In genomic region chr9:92440751-92441046, GRCh38 we compare ENCODE assay signal across 24 cellular contexts. TPM values are rescaled to one million over a fixed set of nuclear protein-coding genes. Genes with fewer than 3 reads are reported as not detected.
DNase-seq lines count a peak whose midpoint lies in the region; ATAC-seq, FAIRE-seq and TF ChIP-seq lines count a peak whose summit lies in the region.
"Had no signal": no experiment of that assay in that cellular context is flagged by ENCODE, and none has a peak within 500 bp of the region (broad histone marks: within the 10 kb centered on the region; RNA-seq: fewer than 3 reads in every experiment).

No MANE protein-coding gene starts in this region.

- no peak for TF ChIP-seq CTCF in GM23338 (conservative IDR thresholded peaks at IDR 0.05; ENCODE audit: low read depth in 2 of 2)

- no peaks in the 10 kb centered on the region for H3K9me3 Mint-ChIP-seq in activated CD8-positive, alpha-beta memory T cell treated with anti-CD3 and anti-CD28 coated beads, Interleukin-2, amount 10 ng/mL, durations not matched to agents 7 days and 5 days (ENCODE audit: low read depth)
- no peaks in the 10 kb centered on the region for H3K9me3 Mint-ChIP-seq in T-helper 1 cell treated with Interleukin-12 subunit alpha and Interleukin-12 subunit beta and Interleukin-4 antibody, amounts not matched to agents 30 μg/mL and 1 μg/mL, for 36 hours
- no peaks in the 10 kb centered on the region for H3K9me3 Mint-ChIP-seq in stimulated activated naive CD8-positive, alpha-beta T cell treated with anti-CD3 and anti-CD28 coated beads, Interleukin-15, Interleukin-2, amounts not matched to agents 100 ng/mL and 50 ng/mL, for 24 hours
- H3K9me3 Mint-ChIP-seq in GM23338 = no peaks in the 10 kb centered on the region
- H3K9me3 Mint-ChIP-seq: activated B cell treated with CpG ODN at 0.5 μM for 24 hours had no signal

- H2AFZ ChIP-seq in GM23338 = no peak overlapping the region

- CTCF ChIA-PET in activated CD8-positive, alpha-beta memory T cell treated with anti-CD3 and anti-CD28 coated beads, Interleukin-2, amount 10 ng/mL, durations not matched to agents 7 days and 5 days (lab: Charles Lee) = interaction anchor here (1.3 kb wide), 1 partner anchor 300 kb away, joined by 5 read pairs; no protein-coding TSS in a partner anchor

- H4K20me1 ChIP-seq in GM23338 (replicated peaks; ENCODE audit: insufficient read depth) = no peaks in the 10 kb centered on the region; the same call in 1 of the 2 replicates

- peak overlapping the region; percentile 52 for H3K4me3 Mint-ChIP-seq in activated CD8-positive, alpha-beta memory T cell treated with anti-CD3 and anti-CD28 coated beads, Interleukin-2, amount 10 ng/mL, durations not matched to agents 7 days and 5 days
- H3K4me3 Mint-ChIP-seq in T-helper 1 cell treated with Interleukin-12 subunit alpha and Interleukin-12 subunit beta and Interleukin-4 antibody, amounts not matched to agents 30 μg/mL and 1 μg/mL, for 36 hours = peak overlapping the region; percentile 4
- peak overlapping the region; percentile 37 for H3K4me3 Mint-ChIP-seq in stimulated activated naive CD8-positive, alpha-beta T cell treated with anti-CD3 and anti-CD28 coated beads, Interleukin-15, Interleukin-2, amounts not matched to agents 100 ng/mL and 50 ng/mL, for 24 hours
- no peak overlapping the region for H3K4me3 Mint-ChIP-seq in GM23338
- H3K4me3 Mint-ChIP-seq: activated B cell treated with CpG ODN at 0.5 μM for 24 hours; activated naive CD8-positive, alpha-beta T cell had no signal

- H3K36me3 ChIP-seq in GM23338 (ENCODE audit: insufficient read depth) = no peaks in the 10 kb centered on the region

- H3K4me3 ChIP-seq in GM23338 = no peak overlapping the region
- H3K4me3 ChIP-seq: mucosa of descending colon had no signal

- no peaks in the 10 kb centered on the region for H3K27me3 ChIP-seq in GM23338 (ENCODE audit: insufficient read depth)

- H3K9me2 ChIP-seq in GM23338 (ENCODE audit: insufficient read depth) = no peaks in the 10 kb centered on the region; the same call in 1 of the 2 replicates

- peak; percentile 77 for ATAC-seq in activated CD8-positive, alpha-beta memory T cell treated with anti-CD3 and anti-CD28 coated beads, Interleukin-2, amount 10 ng/mL, durations not matched to agents 7 days and 5 days
- ATAC-seq in GM19438 (IDR thresholded peaks at IDR 0.05; ENCODE audit: low read depth, unreplicated experiment) (peak; percentile 54), GM23338 (no peak)
- ATAC-seq: esophagus mucosa, left ventricle myocardium superior, mucosa of descending colon had no signal

- no peaks in the 10 kb centered on the region for H3K27me3 Mint-ChIP-seq in activated CD8-positive, alpha-beta memory T cell treated with anti-CD3 and anti-CD28 coated beads, Interleukin-2, amount 10 ng/mL, durations not matched to agents 7 days and 5 days
- no peaks in the 10 kb centered on the region for H3K27me3 Mint-ChIP-seq in T-helper 1 cell treated with Interleukin-12 subunit alpha and Interleukin-12 subunit beta and Interleukin-4 antibody, amounts not matched to agents 30 μg/mL and 1 μg/mL, for 36 hours (ENCODE audit: low read depth)
- no peaks in the 10 kb centered on the region for H3K27me3 Mint-ChIP-seq in stimulated activated naive CD8-positive, alpha-beta T cell treated with anti-CD3 and anti-CD28 coated beads, Interleukin-15, Interleukin-2, amounts not matched to agents 100 ng/mL and 50 ng/mL, for 24 hours
- H3K27me3 Mint-ChIP-seq in GM23338 (ENCODE audit: insufficient read depth, low read depth, poor library complexity) = peaks cover 9% of the 10 kb centered on the region
- H3K27me3 Mint-ChIP-seq: activated B cell treated with CpG ODN at 0.5 μM for 24 hours; activated naive CD8-positive, alpha-beta T cell had no signal

- no peak for DNase-seq in activated CD8-positive, alpha-beta memory T cell treated with anti-CD3 and anti-CD28 coated beads, Interleukin-2, amount 10 ng/mL, durations not matched to agents 7 days and 5 days
- DNase-seq in activated CD8-positive, alpha-beta memory T cell treated with anti-CD3 and anti-CD28 coated beads, Interleukin-2, amount 50 U/mL, for 48 hours = no peak
- no peak for DNase-seq in GM23338 (ENCODE audit: low spot score)
- no peak for DNase-seq in stimulated activated CD4-positive, alpha-beta T cell treated with anti-CD3 and anti-CD28 coated beads, Interleukin-1b, Interleukin-23, amount 100 ng/mL, for 48 hours
- DNase-seq in HTR-8/SVneo (ENCODE audit: insufficient read length, low spot score) = no peak
- DNase-seq: activated B cell treated with CpG ODN at 0.5 μM for 24 hours; left ventricle myocardium superior; mucosa of descending colon; NCI-H1930; NCI-H510A treated with DMSO at 0.1 percent for 48 hours; nucleus accumbens; retina; SHP77; stimulated activated naive CD4-positive, alpha-beta T cell treated with Interleukin-2 at 50 U/mL for 16 hours had no signal

- no peaks in the 10 kb centered on the region for H3K36me3 Mint-ChIP-seq in activated CD8-positive, alpha-beta memory T cell treated with anti-CD3 and anti-CD28 coated beads, Interleukin-2, amount 10 ng/mL, durations not matched to agents 7 days and 5 days
- no peaks in the 10 kb centered on the region for H3K36me3 Mint-ChIP-seq in T-helper 1 cell treated with Interleukin-12 subunit alpha and Interleukin-12 subunit beta and Interleukin-4 antibody, amounts not matched to agents 30 μg/mL and 1 μg/mL, for 36 hours (ENCODE audit: low read depth)
- H3K36me3 Mint-ChIP-seq in stimulated activated naive CD8-positive, alpha-beta T cell treated with anti-CD3 and anti-CD28 coated beads, Interleukin-15, Interleukin-2, amounts not matched to agents 100 ng/mL and 50 ng/mL, for 24 hours (ENCODE audit: low read depth) = peaks cover 4% of the 10 kb centered on the region
- H3K36me3 Mint-ChIP-seq in GM23338 (ENCODE audit: low read depth) = no peaks in the 10 kb centered on the region
- H3K36me3 Mint-ChIP-seq: activated naive CD8-positive, alpha-beta T cell had no signal

- H3K4me1 ChIP-seq in GM23338 (ENCODE audit: insufficient read depth) = no peaks in the 10 kb centered on the region

- peaks cover 15% of the 10 kb centered on the region for H3K4me1 Mint-ChIP-seq in activated CD8-positive, alpha-beta memory T cell treated with anti-CD3 and anti-CD28 coated beads, Interleukin-2, amount 10 ng/mL, durations not matched to agents 7 days and 5 days
- peaks cover 5% of the 10 kb centered on the region for H3K4me1 Mint-ChIP-seq in T-helper 1 cell treated with Interleukin-12 subunit alpha and Interleukin-12 subunit beta and Interleukin-4 antibody, amounts not matched to agents 30 μg/mL and 1 μg/mL, for 36 hours (ENCODE audit: low read depth)
- H3K4me1 Mint-ChIP-seq in stimulated activated naive CD8-positive, alpha-beta T cell treated with anti-CD3 and anti-CD28 coated beads, Interleukin-15, Interleukin-2, amounts not matched to agents 100 ng/mL and 50 ng/mL, for 24 hours (ENCODE audit: low read depth) = peaks cover 4% of the 10 kb centered on the region
- H3K4me1 Mint-ChIP-seq in GM23338 = no peaks in the 10 kb centered on the region
- H3K4me1 Mint-ChIP-seq: activated B cell treated with CpG ODN at 0.5 μM for 24 hours had no signal

- H3K4me2 ChIP-seq in GM23338 = no peak overlapping the region

- H3K79me2 ChIP-seq in GM23338 (replicated peaks; ENCODE audit: insufficient read depth) = no peaks in the 10 kb centered on the region

- FAIRE-seq in HTR-8/SVneo (lab: Jason Lieb, UNC) = no peak

- no peak overlapping the region for H3K27ac ChIP-seq in GM23338 (ENCODE audit: low read depth)

- no peaks in the 10 kb centered on the region for H3F3A ChIP-seq in GM23338 (replicated peaks; ENCODE audit: low read depth)

- peak overlapping the region; percentile 71 for H3K27ac Mint-ChIP-seq in activated CD8-positive, alpha-beta memory T cell treated with anti-CD3 and anti-CD28 coated beads, Interleukin-2, amount 10 ng/mL, durations not matched to agents 7 days and 5 days
- no peak overlapping the region for H3K27ac Mint-ChIP-seq in T-helper 1 cell treated with Interleukin-12 subunit alpha and Interleukin-12 subunit beta and Interleukin-4 antibody, amounts not matched to agents 30 μg/mL and 1 μg/mL, for 36 hours
- peak overlapping the region; percentile 21 for H3K27ac Mint-ChIP-seq in stimulated activated naive CD8-positive, alpha-beta T cell treated with anti-CD3 and anti-CD28 coated beads, Interleukin-15, Interleukin-2, amounts not matched to agents 100 ng/mL and 50 ng/mL, for 24 hours
- no peak overlapping the region for H3K27ac Mint-ChIP-seq in GM23338
- H3K27ac Mint-ChIP-seq: activated B cell treated with CpG ODN at 0.5 μM for 24 hours; activated naive CD8-positive, alpha-beta T cell had no signal

TF ChIP-seq in GM23338, 12 proteins besides CTCF, POLR2A, EP300 and RAD21 (continues in another document):
- TF ChIP-seq CREB1 (CRISPR knock-in tag; IDR thresholded peaks at IDR 0.05; ENCODE audit: low read depth) = no peak
- no peak for TF ChIP-seq NANOG (IDR thresholded peaks at IDR 0.05; ENCODE audit: borderline replicate concordance)
- no peak for TF ChIP-seq STAT1 (IDR thresholded peaks at IDR 0.05; ENCODE audit: unreplicated experiment)
- no peak for TF ChIP-seq ZNF331 (CRISPR knock-in tag; IDR thresholded peaks at IDR 0.05; ENCODE audit: low read depth)

RNA-seq across cellular contexts. Expression of gene OMD, which starts 16.4 kb away (rescaled TPM):
- not detected for total RNA-seq in activated CD8-positive, alpha-beta memory T cell treated with anti-CD3 and anti-CD28 coated beads, Interleukin-2, amount 10 ng/mL, durations not matched to agents 7 days and 5 days
- total RNA-seq in GM23338 (2014; rRNA removed; shearing (Covaris generic)) = not detected in 2 replicates
- 1.1 and 1.3 TPM in 2 replicates for polyA plus RNA-seq in GM23338 (2016; fragmentation: Nextera tagmentation; extraction: Ambion mirVana)
- total RNA-seq: activated B cell treated with CpG ODN at 0.5 μM for 24 hours; Daoy; dermis microvascular lymphatic vessel endothelial cell; M059J; T-helper 2 cell treated with Interferon-gamma antibody and Interleukin-4, amounts not matched to agents 100 ng/mL and 5 ng/mL, for 36 hours had no signal
- polyA plus RNA-seq: AG04450 had no signal

RNA-seq across cellular contexts. Expression of gene OGN, which starts 36.3 kb away (rescaled TPM):
- not detected for total RNA-seq in activated CD8-positive, alpha-beta memory T cell treated with anti-CD3 and anti-CD28 coated beads, Interleukin-2, amount 10 ng/mL, durations not matched to agents 7 days and 5 days
- not detected in 2 replicates for total RNA-seq in GM23338 (2014; rRNA removed; shearing (Covaris generic))
- polyA plus RNA-seq in GM23338 (2016; fragmentation: Nextera tagmentation; extraction: Ambion mirVana) = 2.2 and 2.5 TPM in 2 replicates
- total RNA-seq: activated B cell treated with CpG ODN at 0.5 μM for 24 hours; Daoy; dermis microvascular lymphatic vessel endothelial cell; M059J; T-helper 2 cell treated with Interferon-gamma antibody and Interleukin-4, amounts not matched to agents 100 ng/mL and 5 ng/mL, for 36 hours had no signal

RNA-seq across cellular contexts. Expression of gene ASPN, which starts 41.6 kb away (rescaled TPM):
- total RNA-seq in activated CD8-positive, alpha-beta memory T cell treated with anti-CD3 and anti-CD28 coated beads, Interleukin-2, amount 10 ng/mL, durations not matched to agents 7 days and 5 days = not detected
- total RNA-seq in GM23338 (2014; rRNA removed; shearing (Covaris generic)) = not detected in 2 replicates
- 0.82 and 0.99 TPM in 2 replicates for polyA plus RNA-seq in GM23338 (2016; fragmentation: Nextera tagmentation; extraction: Ambion mirVana)
- total RNA-seq: activated B cell treated with CpG ODN at 0.5 μM for 24 hours; Daoy; dermis microvascular lymphatic vessel endothelial cell; T-helper 2 cell treated with Interferon-gamma antibody and Interleukin-4, amounts not matched to agents 100 ng/mL and 5 ng/mL, for 36 hours had no signal

Comparison
In these comparisons a context has a peak if more than half of its experiments do, and no peak if none do; other contexts are left out.
1. H3K27ac Mint-ChIP-seq: peak in activated CD8-positive, alpha-beta memory T cell treated with anti-CD3 and anti-CD28 coated beads, Interleukin-2, amount 10 ng/mL, durations not matched to agents 7 days and 5 days (single experiment) and stimulated activated naive CD8-positive, alpha-beta T cell treated with anti-CD3 and anti-CD28 coated beads, Interleukin-15, Interleukin-2, amounts not matched to agents 100 ng/mL and 50 ng/mL, for 24 hours (single experiment); none in T-helper 1 cell treated with Interleukin-12 subunit alpha and Interleukin-12 subunit beta and Interleukin-4 antibody, amounts not matched to agents 30 μg/mL and 1 μg/mL, for 36 hours (single experiment) and GM23338 (single experiment).